8 cellular contexts compared by ENCODE assay signal in genomic region chr11:65110354-65110861, GRCh38. TPM values are rescaled to one million over a fixed set of nuclear protein-coding genes. Genes with fewer than 3 reads are reported as not detected.
DNase-seq lines count a peak whose midpoint lies in the region; ATAC-seq and TF ChIP-seq lines count a peak whose summit lies in the region.

No MANE protein-coding gene starts in this region.

- H3K27me3 ChIP-seq in subcutaneous abdominal adipose tissue (ENCODE audit: control insufficient read depth in 5 of 5, insufficient read depth in 4 of 5, low read length in 5 of 5), result no peaks in the 10 kb centered on the region

- ATAC-seq in HG03095 (IDR thresholded peaks at IDR 0.05; ENCODE audit: unreplicated experiment), result no peak

- no peaks in the 10 kb centered on the region for H3K9me3 ChIP-seq in subcutaneous abdominal adipose tissue (ENCODE audit: control insufficient read depth in 5 of 5, low read length in 5 of 5)

- peak; percentile 91 for DNase-seq in GM12865 (ENCODE audit: low read depth)
- DNase-seq in NAMALWA (ENCODE audit: low spot score), result peak; percentile 95
- peak; percentile 82 for DNase-seq in SIG-M5 treated with dmso at 0.1 percent for 504 hours (lab: John Stamatoyannopoulos, UW; ENCODE audit: unreplicated experiment)
- DNase-seq in activated T-helper 9 cell treated with anti-CD3 and anti-CD28 coated beads, Interleukin-2, amount 50 U/mL, for 16 hours (ENCODE audit: low read depth), result peak; percentile 91
- DNase-seq in fibroblast of the aortic adventitia (ENCODE audit: low read depth), result peak; percentile 83
- DNase-seq in nucleus accumbens (lab: John Stamatoyannopoulos, UW), result peak in 54 of 56 donors; percentile 30 to 94 (median 76)

- H3K4me3 ChIP-seq in GM12865 (ENCODE audit: low read depth, low read length) (no peak overlapping the region), fibroblast of the aortic adventitia (ENCODE audit: low read depth, low read length) (no peak overlapping the region), subcutaneous abdominal adipose tissue (ENCODE audit: low read depth in 1 of 5, low read length in 5 of 5) (peak overlapping the region in 1 of 5 donors; percentile 27)

- H3K36me3 ChIP-seq in subcutaneous abdominal adipose tissue (ENCODE audit: control insufficient read depth in 5 of 5, insufficient read depth in 5 of 5, low read length in 5 of 5), result peaks cover 0 to 44% (median 36%) of the 10 kb centered on the region in 5 donors

- H3K27ac ChIP-seq in subcutaneous abdominal adipose tissue (ENCODE audit: low read depth, low read length), result no peak overlapping the region

- H3K4me1 ChIP-seq in subcutaneous abdominal adipose tissue (ENCODE audit: control insufficient read depth in 5 of 5, insufficient read depth in 5 of 5, low read length in 5 of 5), result peaks cover 1 to 50% (median 30%) of the 10 kb centered on the region in 5 donors

- peak overlapping the region in 3 of 5 donors; percentile 0 to 44 (median 10) for H3K9ac ChIP-seq in subcutaneous abdominal adipose tissue (ENCODE audit: low read length in 5 of 5)

- peak; percentile 96 for TF ChIP-seq CTCF in GM12865 (IDR thresholded peaks at IDR 0.05; ENCODE audit: insufficient read depth, low read depth, low read length, missing control alignments)
- peak; percentile 99 for TF ChIP-seq CTCF in fibroblast of the aortic adventitia (IDR thresholded peaks at IDR 0.05; ENCODE audit: insufficient read depth, low read length)

RNA-seq across cellular contexts. Expression of gene TM7SF2, which starts 1.3 kb away (rescaled TPM):
- total RNA-seq in fibroblast of the aortic adventitia (ENCODE audit: low replicate concordance), result 9.2 and 10.0 TPM in 2 replicates

RNA-seq across cellular contexts. Expression of gene ZNHIT2, which starts 7.1 kb away (rescaled TPM):
- 9.9 and 30.4 TPM in 2 replicates for total RNA-seq in fibroblast of the aortic adventitia (ENCODE audit: low replicate concordance)

RNA-seq across cellular contexts. Expression of gene FAU, which starts 11.5 kb away (rescaled TPM):
- total RNA-seq in fibroblast of the aortic adventitia (ENCODE audit: low replicate concordance), result 239 and 640 TPM in 2 replicates

RNA-seq across cellular contexts. Expression of gene MRPL49, which starts 11.7 kb away (rescaled TPM):
- total RNA-seq in fibroblast of the aortic adventitia (ENCODE audit: low replicate concordance), result 24.2 and 34.7 TPM in 2 replicates

RNA-seq across cellular contexts. Expression of gene VPS51, which starts 14.4 kb away (rescaled TPM):
- 211 and 336 TPM in 2 replicates for total RNA-seq in fibroblast of the aortic adventitia (ENCODE audit: low replicate concordance)
